ENCODE assay signal across 8 cellular contexts in the genomic region with DNA sequence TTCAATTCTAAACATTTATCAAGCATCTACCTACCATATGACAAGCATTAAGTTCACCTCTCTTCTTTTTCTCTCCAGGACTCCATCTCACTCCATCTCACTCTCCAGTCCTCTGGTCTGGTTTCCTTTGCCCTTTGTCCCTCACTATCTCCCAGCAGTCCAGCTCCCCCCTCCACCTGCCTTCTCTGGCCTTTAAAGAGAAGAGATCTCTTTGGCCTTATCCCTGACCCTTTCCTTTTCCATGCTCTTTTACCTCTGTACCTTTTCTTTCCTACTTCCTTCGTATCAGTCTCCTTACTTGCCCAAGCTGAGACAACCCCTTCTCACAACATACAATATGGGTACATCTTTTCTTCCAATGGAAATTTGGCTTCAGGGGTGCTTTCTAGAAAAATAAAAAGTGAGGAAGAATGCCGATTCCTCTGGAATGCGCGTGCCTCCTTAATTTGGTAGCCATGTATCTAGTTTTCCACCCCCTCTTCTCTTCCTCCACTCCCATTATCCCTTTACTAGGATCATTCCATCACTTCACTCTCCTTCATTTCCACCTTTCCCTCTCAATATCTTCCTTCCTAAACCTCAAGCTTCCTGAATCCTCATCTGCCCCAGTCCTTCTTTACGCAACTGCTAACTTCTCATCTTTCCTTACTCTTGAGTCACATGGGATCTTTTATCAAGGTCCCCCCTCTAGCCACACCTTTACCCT. TPM values are rescaled to one million over a fixed set of nuclear protein-coding genes. Genes with fewer than 3 reads are reported as not detected.
DNase-seq lines count a peak whose midpoint lies in the region; ATAC-seq, FAIRE-seq and TF ChIP-seq lines count a peak whose summit lies in the region.

No MANE protein-coding gene starts in this region.

- no peaks in the 10 kb centered on the region for H3K9me3 ChIP-seq in keratinocyte (ENCODE audit: control insufficient read depth, low read depth, low read length)

- H2AFZ ChIP-seq in keratinocyte (ENCODE audit: control insufficient read depth, low read length), result peak overlapping the region; percentile 72

- no peak for FAIRE-seq in keratinocyte (lab: Jason Lieb, UNC)

- 16 to 28% (median 26%) methylated on average over 5 of the region's 5 CpGs for WGBS in adipose tissue, 3 donors

- H3K27ac ChIP-seq in adipose tissue (ENCODE audit: low read depth, low read length) (peak overlapping the region; percentile 51), keratinocyte (ENCODE audit: control insufficient read depth, insufficient read depth, low read length) (peak overlapping the region; percentile 97)

- H3K9me1 ChIP-seq in keratinocyte (ENCODE audit: control insufficient read depth, extremely low read depth, insufficient read depth, low read length), result no peaks in the 10 kb centered on the region

- DNase-seq in A172 (ENCODE audit: low spot score), result peak; percentile 37
- DNase-seq in HFF-Myc (ENCODE audit: extremely low read depth, low read depth), result no peak
- no peak for DNase-seq in keratinocyte (ENCODE audit: low read depth, low spot score)
- DNase-seq in superior temporal gyrus (ENCODE audit: extremely low spot score), result peak; percentile 55
- no peak for DNase-seq in mucosa of gallbladder (ENCODE audit: low spot score)
- no peak for DNase-seq in NK-92 treated with Interleukin-12 subunit alpha and Interleukin-12 subunit beta, amount 100 ng/mL, for 24 hours (lab: John Stamatoyannopoulos, UW)

- H4K20me1 ChIP-seq in keratinocyte (ENCODE audit: control insufficient read depth, extremely low read depth, insufficient read depth, low read length), result no peaks in the 10 kb centered on the region

- H3K36me3 ChIP-seq in keratinocyte (ENCODE audit: control insufficient read depth in 2 of 2, extremely low read depth in 1 of 2, insufficient read depth in 2 of 2, low read length in 2 of 2), result peaks cover 3 to 10% of the 10 kb centered on the region in 2 experiments

- H3K4me2 ChIP-seq in keratinocyte (ENCODE audit: control insufficient read depth, extremely low read depth, insufficient read depth, low read depth, low read length), result peak overlapping the region; percentile 93

- H3K27me3 ChIP-seq in keratinocyte (ENCODE audit: control insufficient read depth, extremely low read depth, insufficient read depth, low read length), result no peaks in the 10 kb centered on the region

- H3K9ac ChIP-seq in keratinocyte (ENCODE audit: control insufficient read depth, extremely low read depth, insufficient read depth, low read length), result peak overlapping the region; percentile 90

- peak overlapping the region; percentile 90 for H3K4me3 ChIP-seq in HFF-Myc (replicated peaks; ENCODE audit: low read depth, low read length)
- H3K4me3 ChIP-seq in keratinocyte (ENCODE audit: control insufficient read depth in 2 of 3, extremely low read depth in 1 of 3, insufficient read depth in 2 of 3, low read depth in 1 of 3, low read length in 3 of 3), result peak overlapping the region; percentile 76 to 95 (median 87)

- peaks cover 30% of the 10 kb centered on the region for H3K79me2 ChIP-seq in keratinocyte (ENCODE audit: control insufficient read depth, insufficient read depth, low read length)

- H3K4me1 ChIP-seq in keratinocyte (ENCODE audit: control insufficient read depth, extremely low read depth, insufficient read depth, low read length), result peaks cover 48% of the 10 kb centered on the region

- dilution Hi-C loops in keratinocyte (cut with MboI; ENCODE audit: extremely low pct_ligation_motif_present, low sequenced_read_pairs), result no loop called here

- TF ChIP-seq CTCF in HFF-Myc (IDR thresholded peaks at IDR 0.05; ENCODE audit: low read depth, low read length, missing control alignments) (no peak), keratinocyte (optimal IDR thresholded peaks at IDR 0.05 in 1 of 3, IDR thresholded peaks at IDR 0.05 in 1 of 3, conservative IDR thresholded peaks at IDR 0.05 in 1 of 3; ENCODE audit: extremely low read depth in 1 of 3, insufficient read depth in 2 of 3, low read length in 3 of 3) (no peak)

- no peak for ATAC-seq in activated CD4-positive, CD25-positive, alpha-beta regulatory T cell treated with anti-CD3 and anti-CD28 coated beads, Interleukin-2, amount 50 U/mL, for 24 hours

RNA-seq across cellular contexts. Expression of a gene that starts 0.7 kb away (rescaled TPM):
- 29.6 and 36.2 TPM in 2 replicates for total RNA-seq in A172 (2014; rRNA removed; shearing (Covaris generic))
- polyA plus RNA-seq in adipose tissue (10 to 100 TPM; 19.9 to 56.3 (median 43.1) TPM), keratinocyte (46.4 to 85.1 TPM (median 54.7 TPM) in 3 replicates)
- polyA plus RNA-seq in keratinocyte (2011; ENCODE audit: low read depth), result 2.9 TPM
- 85.0 and 105 TPM in 2 replicates for polyA plus RNA-seq in keratinocyte (2011; cell fraction: cytosol; rRNA removed)
- polyA plus RNA-seq in keratinocyte (2011; cell fraction: nucleus; rRNA removed), result 54.6 and 68.9 TPM in 2 replicates
- 32.3 and 71.2 TPM in 2 replicates for polyA plus RNA-seq in keratinocyte (2012; ENCODE audit: low replicate concordance)
- 94.8 to 190 TPM (median 128 TPM) in 3 replicates for polyA minus RNA-seq in keratinocyte
- 142 TPM for polyA minus RNA-seq in keratinocyte (2011; cell fraction: cytosol; rRNA and poly(A)+ RNA removed)
- 26.9 and 27.6 TPM in 2 replicates for polyA minus RNA-seq in keratinocyte (2011; cell fraction: nucleus; rRNA and poly(A)+ RNA removed)
- total RNA-seq in mucosa of gallbladder, result 88.4 TPM

RNA-seq across cellular contexts. Expression of a gene that starts 1.6 kb away (rescaled TPM):
- total RNA-seq in A172 (2014; rRNA removed; shearing (Covaris generic)), result 59.4 and 61.7 TPM in 2 replicates
- polyA plus RNA-seq in adipose tissue (10 to 100 TPM; 37.7 to 82.3 (median 49.6) TPM), keratinocyte (29.6 to 43.2 TPM (median 33.2 TPM) in 3 replicates)
- 2.9 TPM for polyA plus RNA-seq in keratinocyte (2011; ENCODE audit: low read depth)
- 36.8 and 37.5 TPM in 2 replicates for polyA plus RNA-seq in keratinocyte (2011; cell fraction: cytosol; rRNA removed)
- polyA plus RNA-seq in keratinocyte (2011; cell fraction: nucleus; rRNA removed), result 15.3 and 17.9 TPM in 2 replicates
- polyA plus RNA-seq in keratinocyte (2012; ENCODE audit: low replicate concordance), result 35.1 and 39.4 TPM in 2 replicates
- 15.1 to 20.0 TPM (median 16.7 TPM) in 3 replicates for polyA minus RNA-seq in keratinocyte
- polyA minus RNA-seq in keratinocyte (2011; cell fraction: cytosol; rRNA and poly(A)+ RNA removed), result 15.0 TPM
- polyA minus RNA-seq in keratinocyte (2011; cell fraction: nucleus; rRNA and poly(A)+ RNA removed), result 4.0 and 7.0 TPM in 2 replicates
- 93.1 TPM for total RNA-seq in mucosa of gallbladder

RNA-seq across cellular contexts. Expression of a gene that starts 7.4 kb away (rescaled TPM):
- 0.60 and 2.2 TPM in 2 replicates for total RNA-seq in A172 (2014; rRNA removed; shearing (Covaris generic))
- 1 to 10 TPM; 2.6 to 3.3 (median 3.1) TPM for polyA plus RNA-seq in adipose tissue
- 2.0 to 2.4 TPM (median 2.4 TPM) in 3 replicates for polyA plus RNA-seq in keratinocyte
- 4.5 TPM for polyA plus RNA-seq in keratinocyte (2011; ENCODE audit: low read depth)
- polyA plus RNA-seq in keratinocyte (2011; cell fraction: cytosol; rRNA removed), result 0.70 and 0.80 TPM in 2 replicates
- polyA plus RNA-seq in keratinocyte (2011; cell fraction: nucleus; rRNA removed), result 7.7 and 8.1 TPM in 2 replicates
- 2.3 and 4.0 TPM in 2 replicates for polyA plus RNA-seq in keratinocyte (2012; ENCODE audit: low replicate concordance)
- 0.33 to 1.3 TPM (median 0.56 TPM) in 3 replicates for polyA minus RNA-seq in keratinocyte
- not detected for polyA minus RNA-seq in keratinocyte (2011; cell fraction: cytosol; rRNA and poly(A)+ RNA removed)
- 0.63 and 0.85 TPM in 2 replicates for polyA minus RNA-seq in keratinocyte (2011; cell fraction: nucleus; rRNA and poly(A)+ RNA removed)
- 11.8 TPM for total RNA-seq in mucosa of gallbladder

RNA-seq across cellular contexts. Expression of a gene that starts 12.2 kb away (rescaled TPM):
- total RNA-seq in A172 (2014; rRNA removed; shearing (Covaris generic)), result 1.9 and 4.9 TPM in 2 replicates
- polyA plus RNA-seq in adipose tissue, result 10 to 100 TPM in 2 of 3 donors, 1 to 10 TPM in 1; 5.3 to 49.7 (median 12.4) TPM
- 1.7 to 4.2 TPM (median 3.7 TPM) in 3 replicates for polyA plus RNA-seq in keratinocyte
- 6.6 TPM for polyA plus RNA-seq in keratinocyte (2011; ENCODE audit: low read depth)
- polyA plus RNA-seq in keratinocyte (2011; cell fraction: cytosol; rRNA removed), result 0.30 and 1.0 TPM in 2 replicates
- 13.1 and 13.7 TPM in 2 replicates for polyA plus RNA-seq in keratinocyte (2011; cell fraction: nucleus; rRNA removed)
- 2.5 and 14.1 TPM in 2 replicates for polyA plus RNA-seq in keratinocyte (2012; ENCODE audit: low replicate concordance)
- polyA minus RNA-seq in keratinocyte, result 0.79 to 1.1 TPM in 2 of 3 replicates, not detected in the other
- not detected for polyA minus RNA-seq in keratinocyte (2011; cell fraction: cytosol; rRNA and poly(A)+ RNA removed)
- polyA minus RNA-seq in keratinocyte (2011; cell fraction: nucleus; rRNA and poly(A)+ RNA removed), result 1.4 and 4.2 TPM in 2 replicates
- 13.6 TPM for total RNA-seq in mucosa of gallbladder

RNA-seq across cellular contexts. Expression of a gene that starts 13.4 kb away (rescaled TPM):
- total RNA-seq in A172 (2014; rRNA removed; shearing (Covaris generic)), result 18.1 and 21.4 TPM in 2 replicates
- polyA plus RNA-seq in adipose tissue (10 to 100 TPM; 19.0 to 60.2 (median 33.5) TPM), keratinocyte (43.5 to 54.9 TPM (median 44.0 TPM) in 3 replicates)
- 8.7 TPM for polyA plus RNA-seq in keratinocyte (2011; ENCODE audit: low read depth)
- polyA plus RNA-seq in keratinocyte (2011; cell fraction: cytosol; rRNA removed), result 28.3 and 36.2 TPM in 2 replicates
- polyA plus RNA-seq in keratinocyte (2011; cell fraction: nucleus; rRNA removed), result 89.5 and 101 TPM in 2 replicates
- polyA plus RNA-seq in keratinocyte (2012; ENCODE audit: low replicate concordance), result 19.5 and 38.4 TPM in 2 replicates
- polyA minus RNA-seq in keratinocyte, result 37.5 to 49.7 TPM (median 45.1 TPM) in 3 replicates
- polyA minus RNA-seq in keratinocyte (2011; cell fraction: cytosol; rRNA and poly(A)+ RNA removed), result 30.5 TPM
- 16.9 and 22.4 TPM in 2 replicates for polyA minus RNA-seq in keratinocyte (2011; cell fraction: nucleus; rRNA and poly(A)+ RNA removed)
- total RNA-seq in mucosa of gallbladder, result 95.0 TPM

Comparison
In these comparisons a context has a peak if more than half of its experiments do, and no peak if none do; other contexts are left out.
1. DNase-seq: peak in A172 (single experiment) and superior temporal gyrus (single experiment); none in HFF-Myc (single experiment), keratinocyte (single experiment), mucosa of gallbladder (single experiment) and NK-92 treated with Interleukin-12 subunit alpha and Interleukin-12 subunit beta, amount 100 ng/mL, for 24 hours (single experiment).